Comparison of ENCODE assay signal across 8 cellular contexts in genomic region chr1:234816864-234817263, GRCh38.
DNase-seq lines count a peak whose midpoint lies in the region; ATAC-seq and TF ChIP-seq lines count a peak whose summit lies in the region.
"Not testable (repeated sequence)": the region's sequence is repeated elsewhere in the genome, so short reads cannot be mapped to it uniquely, and the experiment has no call there.

No MANE protein-coding gene starts in this region.

- H3K4me1 Mint-ChIP-seq in Calu3 (ENCODE audit: low read depth, unreplicated experiment): peaks cover 35% of the 10 kb centered on the region

- H3K27ac ChIP-seq in body of pancreas (peak overlapping the region; percentile 90 to 96 (median 91)), left ventricle myocardium inferior (replicated peaks) (peak overlapping the region; percentile 80), liver (ENCODE audit: low read depth in 1 of 2, low read length in 2 of 2) (peak overlapping the region; percentile 87 to 89), muscle layer of colon (ENCODE audit: low read depth, low read length) (peak overlapping the region; percentile 58), sigmoid colon (peak overlapping the region; percentile 77 to 80 (median 78)), transverse colon (peak overlapping the region; percentile 86 to 94 (median 90))

- CTCF ChIA-PET in Calu3 (lab: Charles Lee): not testable (repeated sequence)

- H3K4me1 ChIP-seq in body of pancreas: peaks cover 42% of the 10 kb centered on the region
- not testable (repeated sequence) for H3K4me1 ChIP-seq in left ventricle myocardium inferior; liver (ENCODE audit: control insufficient read depth in 4 of 4, insufficient read depth in 4 of 4, low read length in 3 of 4)
- peaks cover 16% of the 10 kb centered on the region for H3K4me1 ChIP-seq in muscle layer of colon (ENCODE audit: insufficient read depth, low read length)
- peaks cover 0 to 20% (median 12%) of the 10 kb centered on the region in 4 donors for H3K4me1 ChIP-seq in sigmoid colon
- peaks cover 4 to 26% (median 10%) of the 10 kb centered on the region in 4 donors for H3K4me1 ChIP-seq in transverse colon

- DNase-seq in Calu3: not testable (repeated sequence)
- DNase-seq in body of pancreas: peak; percentile 53 to 73 (median 54)
- peak; percentile 70 for DNase-seq in fibroblast of mammary gland (ENCODE audit: low read depth)
- peak; percentile 44 for DNase-seq in left ventricle myocardium inferior
- DNase-seq in sigmoid colon: peak; percentile 92
- peak; percentile 52 for DNase-seq in transverse colon

- ATAC-seq in body of pancreas: peak; percentile 45

- H3K27me3 Mint-ChIP-seq in Calu3 (ENCODE audit: unreplicated experiment): not testable (repeated sequence)

- peak overlapping the region; percentile 94 for H3K27ac Mint-ChIP-seq in Calu3 (ENCODE audit: unreplicated experiment)

- not testable (repeated sequence) for BruUV-seq in Calu3 (replicated peaks; lab: Mats Ljungman, UMichigan)

- WGBS in body of pancreas, 2 donors: 5 to 13% methylated on average over 4 to 6 of the region's 7 CpGs
- WGBS in liver: 25% methylated on average over 7 of the region's 7 CpGs
- 10 to 54% methylated on average over 7 of the region's 7 CpGs for WGBS in sigmoid colon, 2 donors
- 67% methylated on average over 6 of the region's 7 CpGs; no CpG with 5 or more reads in 1 of the 2 donors for WGBS in transverse colon (ENCODE audit: low coverage in 1 of 2), 2 donors

- H3K9me3 Mint-ChIP-seq in Calu3 (ENCODE audit: low read depth, unreplicated experiment): not testable (repeated sequence)

- not testable (repeated sequence) for TF ChIP-seq CTCF in Calu3 (IDR thresholded peaks at IDR 0.05; ENCODE audit: unreplicated experiment); body of pancreas (IDR thresholded peaks at IDR 0.05); fibroblast of mammary gland (conservative IDR thresholded peaks at IDR 0.05; ENCODE audit: control insufficient read depth, insufficient read depth, low read depth, low read length); left ventricle myocardium inferior (IDR thresholded peaks at IDR 0.05; ENCODE audit: borderline replicate concordance); liver (IDR thresholded peaks at IDR 0.05; ENCODE audit: low read depth, low read length, missing input control); sigmoid colon (IDR thresholded peaks at IDR 0.05); transverse colon (IDR thresholded peaks at IDR 0.05)

- H3K4me3 ChIP-seq in body of pancreas; fibroblast of mammary gland (ENCODE audit: control insufficient read depth, low read depth, low read length); liver (ENCODE audit: low read depth in 1 of 3, low read length in 3 of 3); muscle layer of colon (ENCODE audit: low read depth in 1 of 2, low read length in 2 of 2); transverse colon: not testable (repeated sequence)
- peak overlapping the region; percentile 44 for H3K4me3 ChIP-seq in left ventricle myocardium inferior
- H3K4me3 ChIP-seq in sigmoid colon: peak overlapping the region in 1 of 4 donors; percentile 19

- H3K9ac ChIP-seq in liver (ENCODE audit: low read depth in 1 of 2, low read length in 2 of 2): peak overlapping the region in 1 of 2 donors; percentile 92
- H3K9ac ChIP-seq in muscle layer of colon (ENCODE audit: low read length): not testable (repeated sequence)

- TF ChIP-seq POLR2A in body of pancreas (IDR thresholded peaks at IDR 0.05); sigmoid colon (IDR thresholded peaks at IDR 0.05); transverse colon (IDR thresholded peaks at IDR 0.05): not testable (repeated sequence)

- peak overlapping the region; percentile 24 for H3K4me3 Mint-ChIP-seq in Calu3 (ENCODE audit: low read depth, unreplicated experiment)

- intact Hi-C loops in Calu3 (cut with micrococcal nuclease; ENCODE audit: unreplicated experiment): loop anchor here (5.0 kb wide), 1 partner anchor 205 kb away; the partner anchor contains the start of gene IRF2BP2
- intact Hi-C loops in body of pancreas (cut with DNase I); left ventricle myocardium inferior (cut with micrococcal nuclease); sigmoid colon (cut with DNase I); transverse colon (cut with DNase I; ENCODE audit: low total_unique reads): not testable (repeated sequence)

- peak; percentile 87 to 97 (median 95) for TF ChIP-seq EP300 in sigmoid colon (IDR thresholded peaks at IDR 0.05)
- TF ChIP-seq EP300 in transverse colon (IDR thresholded peaks at IDR 0.05; ENCODE audit: low read depth): peak; percentile 61

- H3K36me3 ChIP-seq in body of pancreas (replicated peaks in 1 of 2; ENCODE audit: insufficient read depth in 1 of 2, low read depth in 2 of 2); left ventricle myocardium inferior; liver (ENCODE audit: control insufficient read depth in 4 of 4, insufficient read depth in 3 of 4, low read depth in 1 of 4, low read length in 3 of 4); muscle layer of colon (ENCODE audit: insufficient read depth, low read length); sigmoid colon; transverse colon: not testable (repeated sequence)

- not testable (repeated sequence) for TF ChIP-seq RAD21 in liver (IDR thresholded peaks at IDR 0.05)

- in situ Hi-C loops in transverse colon (cut with MboI; ENCODE audit: low pct_ligation_motif_present in 1 of 4, low pct_unique_long_range_greater_than_20kb in 1 of 4, low sequenced_read_pairs in 3 of 4): not testable (repeated sequence)

- peaks cover 12% of the 10 kb centered on the region for H3K36me3 Mint-ChIP-seq in Calu3 (ENCODE audit: insufficient read depth, unreplicated experiment)

- not testable (repeated sequence) for H3K27me3 ChIP-seq in body of pancreas; left ventricle myocardium inferior (ENCODE audit: low read depth); liver (ENCODE audit: control insufficient read depth in 4 of 4, insufficient read depth in 4 of 4, low read length in 3 of 4); muscle layer of colon (ENCODE audit: control insufficient read depth in 1 of 2, insufficient read depth in 2 of 2, low read length in 2 of 2); sigmoid colon; transverse colon

- not testable (repeated sequence) for H3K9me3 ChIP-seq in body of pancreas; left ventricle myocardium inferior (replicated peaks); liver (ENCODE audit: control insufficient read depth in 4 of 4, low read length in 3 of 4); muscle layer of colon (ENCODE audit: low read length); sigmoid colon; transverse colon
